ENCODE assay signal across 1 cellular context in the genomic region with DNA sequence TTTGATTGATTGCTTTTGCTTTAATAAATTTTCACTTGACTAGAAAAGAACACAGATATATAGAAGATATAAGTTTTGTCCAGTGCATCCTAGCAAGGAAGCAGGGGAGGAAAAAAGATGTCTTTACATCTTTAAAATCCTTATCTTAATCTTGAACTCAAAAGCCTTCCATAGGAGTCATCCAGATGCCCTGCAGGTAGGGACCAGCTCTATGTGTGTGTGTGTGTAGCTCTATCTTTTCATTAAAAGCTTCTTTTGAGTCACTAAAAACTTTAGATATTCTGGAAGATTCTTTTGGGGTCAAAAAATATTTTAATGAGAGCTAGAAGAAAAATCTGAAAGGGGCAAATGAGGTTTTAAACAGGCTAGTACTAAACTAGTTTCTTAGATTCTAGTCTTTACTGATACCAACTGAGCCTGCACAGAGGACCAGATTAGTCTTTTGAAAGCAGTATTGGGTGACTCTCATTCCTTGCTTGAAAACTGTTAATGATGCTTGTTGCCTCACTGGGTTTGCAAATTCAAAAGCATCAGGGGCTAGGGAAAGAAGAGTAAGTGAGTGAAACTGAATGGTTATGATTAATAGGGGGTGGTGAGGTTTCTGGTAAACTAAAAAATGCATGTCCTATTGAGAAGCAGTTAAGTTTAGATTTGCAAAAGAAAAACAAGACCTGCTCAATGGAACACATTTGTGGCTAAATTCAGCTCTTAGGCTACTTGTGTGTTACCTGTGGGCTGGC.
TF ChIP-seq lines count a peak whose summit lies in the region.

No MANE protein-coding gene starts in this region.

TF ChIP-seq in HCT116, 20 proteins besides CTCF, POLR2A, EP300 and RAD21:
- no peak for TF ChIP-seq EZH2phosphoT487 (IDR thresholded peaks at IDR 0.05; ENCODE audit: borderline replicate concordance)
- no peak for TF ChIP-seq YY1 (IDR thresholded peaks at IDR 0.05; ENCODE audit: extremely low read depth, insufficient replicate concordance, low read depth, low read length)
- no peak for TF ChIP-seq ZNF274 (IDR thresholded peaks at IDR 0.05; ENCODE audit: low read depth, low read length)
- no peak for TF ChIP-seq CEBPB (IDR thresholded peaks at IDR 0.05; ENCODE audit: low read depth)
- no peak for TF ChIP-seq TCF7L2 (IDR thresholded peaks at IDR 0.05; ENCODE audit: borderline replicate concordance, extremely low read depth, insufficient read depth, insufficient read length)
- no peak for TF ChIP-seq CBX3 (IDR thresholded peaks at IDR 0.05; ENCODE audit: low read depth)
- no peak for TF ChIP-seq FOSL1 (IDR thresholded peaks at IDR 0.05; ENCODE audit: low read depth)
